8 cellular contexts compared by ENCODE assay signal in the genomic region with DNA sequence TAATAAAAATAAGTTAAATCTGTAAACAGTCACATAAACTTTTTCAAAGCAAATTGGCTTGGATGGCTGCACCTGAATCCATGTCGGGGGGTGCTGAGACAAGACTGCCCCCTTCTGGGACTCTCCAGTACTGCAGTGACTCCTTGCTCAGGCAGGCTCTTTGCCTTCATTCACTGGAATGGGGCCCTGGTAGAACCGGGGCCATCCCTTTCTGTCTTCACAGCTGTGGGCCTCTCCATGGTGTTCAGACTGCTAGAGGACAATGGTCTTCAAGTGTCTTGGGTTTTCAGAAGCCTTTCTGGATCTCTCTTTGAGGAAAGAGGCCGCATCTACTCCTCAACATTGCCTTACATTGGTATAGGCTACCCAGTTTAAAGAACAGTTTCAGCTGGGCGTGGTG. TPM values are rescaled to one million over a fixed set of nuclear protein-coding genes. Genes with fewer than 3 reads are reported as not detected.
DNase-seq lines count a peak whose midpoint lies in the region; ATAC-seq and TF ChIP-seq lines count a peak whose summit lies in the region.

No MANE protein-coding gene starts in this region.

- no peaks in the 10 kb centered on the region for H3K27me3 ChIP-seq in endodermal cell (ENCODE audit: control insufficient read depth, insufficient read depth, low read length, poor library complexity, severe bottlenecking)

- intact Hi-C loops in activated CD8-positive, alpha-beta T cell treated with anti-CD3 and anti-CD28 coated beads for 36 hours (cut with micrococcal nuclease) = no loop called here

- peak; percentile 81 for DNase-seq in AG08396 (ENCODE audit: low spot score)
- peak; percentile 8 for DNase-seq in NCI-H774 (lab: John Stamatoyannopoulos, UW)
- DNase-seq in activated CD8-positive, alpha-beta T cell treated with anti-CD3 and anti-CD28 coated beads for 36 hours = peak; percentile 93
- peak; percentile 93 for DNase-seq in endodermal cell
- peak; percentile 77 for DNase-seq in myocyte (ENCODE audit: low read depth)

- CTCF ChIA-PET in activated CD8-positive, alpha-beta T cell treated with anti-CD3 and anti-CD28 coated beads for 36 hours (lab: Charles Lee) = interaction anchor here (0.6 to 15.2 kb wide), 34 partner anchors 10 to 245 kb away, joined by 3 to 345 read pairs (median 8); a partner anchor contains a TSS

- no peak overlapping the region for H3K4me3 ChIP-seq in endodermal cell (ENCODE audit: low read length)

- WGBS in endodermal cell (ENCODE audit: insufficient coverage in 1 of 2, insufficient read length in 1 of 2), 2 experiments = 48 to 51% methylated on average over 4 of the region's 4 CpGs

- H3K9me3 Mint-ChIP-seq in activated CD8-positive, alpha-beta T cell treated with anti-CD3 and anti-CD28 coated beads for 36 hours = no peaks in the 10 kb centered on the region
- no peaks in the 10 kb centered on the region for H3K9me3 Mint-ChIP-seq in endodermal cell
- H3K9me3 Mint-ChIP-seq in stimulated activated memory B cell treated with anti-CD40 and anti-IgM and Interleukin-4, amounts not matched to agents 10 μg/mL and 1 μg/mL and 100 μg/mL, for 72 hours = no peaks in the 10 kb centered on the region

- no peak overlapping the region for H3K9ac ChIP-seq in endodermal cell (ENCODE audit: extremely low read depth, low read length, poor library complexity, severe bottlenecking)

- H3K4me1 Mint-ChIP-seq in activated CD8-positive, alpha-beta T cell treated with anti-CD3 and anti-CD28 coated beads for 36 hours (ENCODE audit: low read depth) = peaks cover 21% of the 10 kb centered on the region
- H3K4me1 Mint-ChIP-seq in endodermal cell = no peaks in the 10 kb centered on the region
- no peaks in the 10 kb centered on the region for H3K4me1 Mint-ChIP-seq in stimulated activated memory B cell treated with anti-CD40 and anti-IgM and Interleukin-4, amounts not matched to agents 10 μg/mL and 1 μg/mL and 100 μg/mL, for 72 hours

- H3K27me3 Mint-ChIP-seq in activated CD8-positive, alpha-beta T cell treated with anti-CD3 and anti-CD28 coated beads for 36 hours = peaks cover 12% of the 10 kb centered on the region
- H3K27me3 Mint-ChIP-seq in endodermal cell (ENCODE audit: insufficient read depth) = peaks cover 13% of the 10 kb centered on the region
- H3K27me3 Mint-ChIP-seq in stimulated activated memory B cell treated with anti-CD40 and anti-IgM and Interleukin-4, amounts not matched to agents 10 μg/mL and 1 μg/mL and 100 μg/mL, for 72 hours = peaks cover 8% of the 10 kb centered on the region

- H3K36me3 Mint-ChIP-seq in activated CD8-positive, alpha-beta T cell treated with anti-CD3 and anti-CD28 coated beads for 36 hours (ENCODE audit: low read depth) = no peaks in the 10 kb centered on the region
- no peaks in the 10 kb centered on the region for H3K36me3 Mint-ChIP-seq in endodermal cell (ENCODE audit: low read depth)
- H3K36me3 Mint-ChIP-seq in stimulated activated memory B cell treated with anti-CD40 and anti-IgM and Interleukin-4, amounts not matched to agents 10 μg/mL and 1 μg/mL and 100 μg/mL, for 72 hours = no peaks in the 10 kb centered on the region

- H3K27ac ChIP-seq in endodermal cell (ENCODE audit: low read depth, low read length) = no peak overlapping the region

- TF ChIP-seq CTCF in activated CD8-positive, alpha-beta T cell treated with anti-CD3 and anti-CD28 coated beads for 36 hours (IDR thresholded peaks at IDR 0.05) = peak; percentile 97
- peak; percentile 96 for TF ChIP-seq CTCF in endodermal cell (conservative IDR thresholded peaks at IDR 0.05)

- no peak overlapping the region for H3K4me3 Mint-ChIP-seq in activated CD8-positive, alpha-beta T cell treated with anti-CD3 and anti-CD28 coated beads for 36 hours
- no peak overlapping the region for H3K4me3 Mint-ChIP-seq in endodermal cell
- H3K4me3 Mint-ChIP-seq in stimulated activated memory B cell treated with anti-CD40 and anti-IgM and Interleukin-4, amounts not matched to agents 10 μg/mL and 1 μg/mL and 100 μg/mL, for 72 hours = no peak overlapping the region

- H3K4me1 ChIP-seq in endodermal cell (ENCODE audit: control insufficient read depth, insufficient read depth, low read length) = no peaks in the 10 kb centered on the region

- peak; percentile 60 for ATAC-seq in GM21360 (IDR thresholded peaks at IDR 0.05; ENCODE audit: unreplicated experiment)
- peak; percentile 82 for ATAC-seq in activated CD8-positive, alpha-beta T cell treated with anti-CD3 and anti-CD28 coated beads for 36 hours
- ATAC-seq in stimulated activated memory B cell treated with anti-CD40 and anti-IgM and Interleukin-4, amounts not matched to agents 10 μg/mL and 1 μg/mL and 100 μg/mL, for 72 hours = peak; percentile 70
- ATAC-seq in GM21381 (IDR thresholded peaks at IDR 0.05; ENCODE audit: unreplicated experiment) = no peak

- H3K9me3 ChIP-seq in endodermal cell (ENCODE audit: control insufficient read depth, low read length) = no peaks in the 10 kb centered on the region

- no peak overlapping the region for H3K27ac Mint-ChIP-seq in activated CD8-positive, alpha-beta T cell treated with anti-CD3 and anti-CD28 coated beads for 36 hours
- no peak overlapping the region for H3K27ac Mint-ChIP-seq in endodermal cell
- H3K27ac Mint-ChIP-seq in stimulated activated memory B cell treated with anti-CD40 and anti-IgM and Interleukin-4, amounts not matched to agents 10 μg/mL and 1 μg/mL and 100 μg/mL, for 72 hours = no peak overlapping the region

- no peaks in the 10 kb centered on the region for H3K36me3 ChIP-seq in endodermal cell (ENCODE audit: control insufficient read depth, insufficient read depth, low read length)

- POLR2A ChIA-PET in activated CD8-positive, alpha-beta T cell treated with anti-CD3 and anti-CD28 coated beads for 36 hours (lab: Charles Lee) = interaction anchor here (1.0 to 7.6 kb wide), 5 partner anchors 9 to 35 kb away, joined by 3 to 46 read pairs (median 5); no protein-coding TSS in a partner anchor

RNA-seq across cellular contexts. Expression of a gene that starts 16.1 kb away (rescaled TPM):
- total RNA-seq in activated CD8-positive, alpha-beta T cell treated with anti-CD3 and anti-CD28 coated beads for 36 hours = 10 to 100 TPM; 60.5 to 68.1 TPM
- 10 to 100 TPM; 13.4 to 16.5 TPM for total RNA-seq in endodermal cell
- polyA plus RNA-seq in endodermal cell (2013, experiment 1 of 2) = 29.3 TPM
- polyA plus RNA-seq in endodermal cell (2013, experiment 2 of 2) = 25.0 TPM
- total RNA-seq in myocyte = 34.3 and 35.4 TPM in 2 replicates
- 46.3 TPM for polyA plus RNA-seq in myocyte (2012)

RNA-seq across cellular contexts. Expression of a gene that starts 29.8 kb away (rescaled TPM):
- total RNA-seq in activated CD8-positive, alpha-beta T cell treated with anti-CD3 and anti-CD28 coated beads for 36 hours = 100 to 1,000 TPM; 344 to 362 TPM
- total RNA-seq in endodermal cell = 10 to 100 TPM; 26.5 to 37.9 TPM
- polyA plus RNA-seq in endodermal cell (2013, experiment 1 of 2) = 46.2 TPM
- 41.3 TPM for polyA plus RNA-seq in endodermal cell (2013, experiment 2 of 2)
- 7.3 and 10.0 TPM in 2 replicates for total RNA-seq in myocyte
- polyA plus RNA-seq in myocyte (2012) = 13.4 TPM

RNA-seq across cellular contexts. Expression of a gene that starts 50.7 kb away (rescaled TPM):
- 10 to 100 TPM; 38.9 to 45.6 TPM for total RNA-seq in activated CD8-positive, alpha-beta T cell treated with anti-CD3 and anti-CD28 coated beads for 36 hours
- total RNA-seq in endodermal cell = 10 to 100 TPM; 39.8 to 50.5 TPM
- polyA plus RNA-seq in endodermal cell (2013, experiment 1 of 2) = 26.7 TPM
- polyA plus RNA-seq in endodermal cell (2013, experiment 2 of 2) = 25.5 TPM
- 54.5 and 63.3 TPM in 2 replicates for total RNA-seq in myocyte
- 30.4 TPM for polyA plus RNA-seq in myocyte (2012)

Comparison
In these comparisons a context has a peak if more than half of its experiments do, and no peak if none do; other contexts are left out.
1. DNase-seq: peak in every context shown above with its lines; median percentile 93 in activated CD8-positive, alpha-beta T cell treated with anti-CD3 and anti-CD28 coated beads for 36 hours; 93 in endodermal cell; 81 in AG08396; 77 in myocyte; 8 in NCI-H774.
2. RNA of a gene that starts 29.8 kb away (total RNA-seq): 344 to 362 TPM in activated CD8-positive, alpha-beta T cell treated with anti-CD3 and anti-CD28 coated beads for 36 hours; 26.5 to 37.9 TPM in endodermal cell and 7.3 to 10.0 TPM in myocyte; every median in the first group is over 4 times any median in the second.